ENCODE assay signal across 24 cellular contexts in the genomic region with DNA sequence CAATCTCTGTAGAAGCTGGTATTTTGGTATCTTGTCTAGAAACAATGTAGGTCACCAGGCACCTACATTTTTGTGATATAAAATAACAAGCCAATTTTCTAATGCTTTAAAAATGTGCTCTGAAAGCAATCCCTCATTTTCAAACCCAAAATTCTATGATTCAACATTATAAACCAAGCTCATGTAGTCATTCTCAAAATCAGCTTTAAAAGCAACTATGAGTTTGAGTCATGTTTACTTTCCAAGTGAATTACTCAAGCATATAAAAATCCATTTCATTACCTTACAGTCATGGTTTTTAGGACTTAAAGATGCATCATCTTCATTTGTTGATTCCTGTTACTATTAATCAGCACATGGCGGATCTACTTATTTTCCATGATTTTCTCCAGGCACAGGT.
DNase-seq lines count a peak whose midpoint lies in the region; ATAC-seq and TF ChIP-seq lines count a peak whose summit lies in the region.
"Had no signal": no experiment of that assay in that cellular context is flagged by ENCODE, and none has a peak within 500 bp of the region (broad histone marks: within the 10 kb centered on the region; RNA-seq: fewer than 3 reads in every experiment).

No MANE protein-coding gene starts in this region.

- H3K9me3 ChIP-seq in spleen (no peaks in the 10 kb centered on the region), left lung (no peaks in the 10 kb centered on the region)
- H3K9me3 ChIP-seq: A549, transverse colon had no signal

- no peak overlapping the region for H3K27ac ChIP-seq in spleen
- H3K27ac ChIP-seq in left lung, result no peak overlapping the region
- H3K27ac ChIP-seq: A549, dorsolateral prefrontal cortex, transverse colon had no signal

- WGBS in spleen, 5 donors, result 90 to 97% (median 96%) methylated on average over 1 of the region's 1 CpG

- TF ChIP-seq CTCF in fibroblast of the aortic adventitia (IDR thresholded peaks at IDR 0.05; ENCODE audit: insufficient read depth, low read length) (no peak), spleen (IDR thresholded peaks at IDR 0.05 in 8 of 11, conservative IDR thresholded peaks at IDR 0.05 in 3 of 11) (no peak), left lung (IDR thresholded peaks at IDR 0.05) (no peak)

- H3K27me3 ChIP-seq in spleen (replicated peaks in 1 of 7) (no peaks in the 10 kb centered on the region), left lung (no peaks in the 10 kb centered on the region)
- H3K27me3 ChIP-seq: dorsolateral prefrontal cortex, transverse colon had no signal

- intact Hi-C loops in spleen (cut with DNase I; ENCODE audit: low total_unique reads) (no loop called here), left lung (cut with DNase I) (no loop called here)

- H3K36me3 ChIP-seq in spleen, result no peaks in the 10 kb centered on the region
- H3K36me3 ChIP-seq in left lung, result no peaks in the 10 kb centered on the region
- H3K36me3 ChIP-seq: transverse colon had no signal

- H3K4me1 ChIP-seq in spleen, result no peaks in the 10 kb centered on the region
- H3K4me1 ChIP-seq in left lung, result no peaks in the 10 kb centered on the region
- H3K4me1 ChIP-seq: A549, transverse colon had no signal

- DNase-seq in A172 (ENCODE audit: low spot score) (peak; percentile 4), GM04503 (ENCODE audit: low read depth) (peak; percentile 51), amniotic epithelial cell (ENCODE audit: low read depth) (peak; percentile 1), fibroblast of the aortic adventitia (ENCODE audit: low read depth) (peak; percentile 7), spleen (no peak), left lung (no peak), MV-4-11 (lab: John Stamatoyannopoulos, UW) (no peak)
- DNase-seq: activated B cell treated with CpG ODN at 0.5 μM for 24 hours; activated CD4-positive, alpha-beta memory T cell treated with anti-CD3 and anti-CD28 coated beads, Interleukin-2, amount 10 ng/mL, durations not matched to agents 7 days and 5 days; activated naive CD4-positive, alpha-beta T cell; activated T-cell treated with anti-CD3 and anti-CD28 coated beads for 4 hours; amygdala; central memory CD4-positive, alpha-beta T cell; dorsolateral prefrontal cortex; H7; left cardiac atrium; mesendoderm; NCI-H1436; NCI-H524; occipital lobe; stimulated activated CD4-positive, alpha-beta T cell treated with anti-CD3 and anti-CD28 coated beads, Interleukin-4, amount 100 ng/mL, for 24 hours; transverse colon had no signal

- H3K4me3 ChIP-seq in fibroblast of the aortic adventitia (ENCODE audit: low read depth, low read length) (no peak overlapping the region), spleen (no peak overlapping the region), left lung (no peak overlapping the region)
- H3K4me3 ChIP-seq: A549, dorsolateral prefrontal cortex, transverse colon had no signal

- ATAC-seq in HG03095 (IDR thresholded peaks at IDR 0.05; ENCODE audit: unreplicated experiment) (no peak), left lung (no peak)
- ATAC-seq: A549, left cardiac atrium had no signal

- TF ChIP-seq POLR2A in spleen (IDR thresholded peaks at IDR 0.05), result no peak

Comparison
In these comparisons a context has a peak if more than half of its experiments do, and no peak if none do; other contexts are left out.
1. DNase-seq: peak in A172 (single experiment), GM04503 (single experiment), amniotic epithelial cell (single experiment) and fibroblast of the aortic adventitia (single experiment); none in spleen (single experiment), left lung (0 of 2) and MV-4-11 (single experiment).